9 cellular contexts compared by ENCODE assay signal in the genomic region with DNA sequence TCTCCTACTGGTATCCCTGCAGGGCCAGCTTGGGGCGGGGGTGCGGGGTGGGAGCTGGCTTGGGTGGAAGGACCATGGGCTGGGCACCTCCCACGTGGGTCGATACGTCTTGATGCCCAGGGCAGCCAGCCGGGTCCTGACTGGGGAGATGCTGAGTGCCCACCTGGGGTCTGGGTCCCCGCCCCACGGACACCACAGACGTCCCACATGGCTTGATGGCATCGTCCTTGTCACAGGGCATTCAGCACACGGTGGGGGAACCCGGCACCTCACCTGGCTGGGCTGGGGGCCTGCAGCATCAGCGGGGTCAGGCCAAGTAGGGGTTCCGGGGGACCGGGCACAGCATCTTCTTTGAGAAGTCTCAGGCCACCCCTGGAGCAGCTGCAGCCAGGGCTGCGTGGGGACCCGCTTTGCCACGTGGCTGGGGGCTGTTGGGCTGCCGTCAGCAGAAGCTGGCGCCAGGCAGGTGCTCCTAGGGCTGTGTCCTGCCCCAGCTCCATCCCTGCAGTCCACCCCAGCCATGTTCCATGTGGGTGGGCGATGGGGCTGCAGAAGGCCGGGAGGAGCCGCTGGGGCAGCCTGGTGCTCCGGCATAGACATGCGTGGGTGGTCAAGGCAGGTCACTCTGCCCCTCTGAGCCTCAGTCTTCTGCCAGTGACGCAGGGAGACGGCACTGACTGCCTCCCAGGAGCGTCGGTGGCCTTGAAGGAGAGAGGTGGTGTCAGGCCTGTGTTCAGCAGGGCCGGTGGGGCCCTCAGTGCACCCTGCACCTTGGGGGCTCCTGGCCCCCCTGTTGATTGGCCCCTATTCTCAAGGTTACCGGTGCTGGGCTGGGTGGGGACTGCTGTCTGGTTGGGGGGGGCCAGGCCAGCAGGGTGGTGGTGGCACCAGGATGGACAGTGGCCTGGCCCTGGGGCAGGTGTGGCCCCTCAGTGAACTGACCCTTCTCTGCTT. TPM values are rescaled to one million over a fixed set of nuclear protein-coding genes. Genes with fewer than 3 reads are reported as not detected.
DNase-seq lines count a peak whose midpoint lies in the region; ATAC-seq, FAIRE-seq and TF ChIP-seq lines count a peak whose summit lies in the region.
"Had no signal": no experiment of that assay in that cellular context is flagged by ENCODE, and none has a peak within 500 bp of the region (broad histone marks: within the 10 kb centered on the region; RNA-seq: fewer than 3 reads in every experiment).

No MANE protein-coding gene starts in this region.

- FAIRE-seq in GM19239 (lab: Jason Lieb, UNC), result no peak

- no peaks in the 10 kb centered on the region for H3K9me3 Mint-ChIP-seq in activated CD4-positive, alpha-beta memory T cell treated with anti-CD3 and anti-CD28 coated beads, Interleukin-2, amount 10 ng/mL, durations not matched to agents 7 days and 5 days
- no peaks in the 10 kb centered on the region for H3K9me3 Mint-ChIP-seq in activated CD4-positive, alpha-beta memory T cell treated with anti-CD3 and anti-CD28 coated beads for 36 hours
- H3K9me3 Mint-ChIP-seq in stimulated activated naive CD8-positive, alpha-beta T cell treated with anti-CD3 and anti-CD28 coated beads, Interleukin-15, amount 100 ng/mL, for 72 hours, result no peaks in the 10 kb centered on the region

- H3K27ac ChIP-seq in Panc1 (ENCODE audit: low read length), result no peak overlapping the region

- no peak overlapping the region for H3K4me3 Mint-ChIP-seq in activated CD4-positive, alpha-beta memory T cell treated with anti-CD3 and anti-CD28 coated beads, Interleukin-2, amount 10 ng/mL, durations not matched to agents 7 days and 5 days
- no peak overlapping the region for H3K4me3 Mint-ChIP-seq in activated CD4-positive, alpha-beta memory T cell treated with anti-CD3 and anti-CD28 coated beads for 36 hours
- no peak overlapping the region for H3K4me3 Mint-ChIP-seq in stimulated activated naive CD8-positive, alpha-beta T cell treated with anti-CD3 and anti-CD28 coated beads, Interleukin-15, amount 100 ng/mL, for 72 hours

- H3K4me1 ChIP-seq in Panc1 (ENCODE audit: control insufficient read depth, insufficient read depth, low read length), result no peaks in the 10 kb centered on the region

- no peak for TF ChIP-seq CTCF in Panc1 (IDR thresholded peaks at IDR 0.05)

- H3K4me3 ChIP-seq in Panc1 (ENCODE audit: low read depth in 2 of 2, low read length in 2 of 2), result no peak overlapping the region

- H3K27me3 Mint-ChIP-seq in activated CD4-positive, alpha-beta memory T cell treated with anti-CD3 and anti-CD28 coated beads, Interleukin-2, amount 10 ng/mL, durations not matched to agents 7 days and 5 days, result no peaks in the 10 kb centered on the region
- no peaks in the 10 kb centered on the region for H3K27me3 Mint-ChIP-seq in activated CD4-positive, alpha-beta memory T cell treated with anti-CD3 and anti-CD28 coated beads for 36 hours
- no peaks in the 10 kb centered on the region for H3K27me3 Mint-ChIP-seq in stimulated activated naive CD8-positive, alpha-beta T cell treated with anti-CD3 and anti-CD28 coated beads, Interleukin-15, amount 100 ng/mL, for 72 hours

- intact Hi-C loops in activated CD4-positive, alpha-beta memory T cell treated with anti-CD3 and anti-CD28 coated beads for 36 hours (cut with micrococcal nuclease), result loop anchor here (1.0 to 5.0 kb wide), 2 partner anchors 60 to 442 kb away; no protein-coding TSS in a partner anchor
- intact Hi-C loops in Panc1 (cut with micrococcal nuclease; ENCODE audit: unreplicated experiment) (loop anchor here (1.0 kb wide), 1 partner anchor 60 kb away; no protein-coding TSS in a partner anchor), left colon (cut with DNase I, micrococcal nuclease) (loop anchor here in 1 of 2 donors (5.0 kb wide), 1 partner anchor 62 kb away; no protein-coding TSS in a partner anchor)

- no TSS peak for BruUV-seq in Panc1 (replicated peaks; lab: Mats Ljungman, UMichigan)

- peaks cover 29% of the 10 kb centered on the region for H3K36me3 Mint-ChIP-seq in activated CD4-positive, alpha-beta memory T cell treated with anti-CD3 and anti-CD28 coated beads, Interleukin-2, amount 10 ng/mL, durations not matched to agents 7 days and 5 days (ENCODE audit: low read depth)
- peaks cover 16% of the 10 kb centered on the region for H3K36me3 Mint-ChIP-seq in activated CD4-positive, alpha-beta memory T cell treated with anti-CD3 and anti-CD28 coated beads for 36 hours

- POLR2A ChIA-PET in activated CD4-positive, alpha-beta memory T cell treated with anti-CD3 and anti-CD28 coated beads, Interleukin-2, amount 10 ng/mL, durations not matched to agents 7 days and 5 days (lab: Charles Lee), result interaction anchor here (1.2 to 1.6 kb wide), 2 partner anchors 18 to 22 kb away, joined by 4 read pairs; no protein-coding TSS in a partner anchor
- POLR2A ChIA-PET in activated CD4-positive, alpha-beta memory T cell treated with anti-CD3 and anti-CD28 coated beads for 36 hours (lab: Charles Lee), result no interaction called here
- POLR2A ChIA-PET in Panc1 (lab: Charles Lee), result no interaction called here

- in situ Hi-C loops in Panc1 (cut with HindIII; ENCODE audit: low pct_unique_long_range_greater_than_20kb, low sequenced_read_pairs), result no loop called here

- H3K4me1 Mint-ChIP-seq in activated CD4-positive, alpha-beta memory T cell treated with anti-CD3 and anti-CD28 coated beads, Interleukin-2, amount 10 ng/mL, durations not matched to agents 7 days and 5 days, result peaks cover 9% of the 10 kb centered on the region
- peaks cover 14% of the 10 kb centered on the region for H3K4me1 Mint-ChIP-seq in activated CD4-positive, alpha-beta memory T cell treated with anti-CD3 and anti-CD28 coated beads for 36 hours (ENCODE audit: low read depth)
- peaks cover 28% of the 10 kb centered on the region for H3K4me1 Mint-ChIP-seq in stimulated activated naive CD8-positive, alpha-beta T cell treated with anti-CD3 and anti-CD28 coated beads, Interleukin-15, amount 100 ng/mL, for 72 hours

- DNase-seq in activated CD4-positive, alpha-beta memory T cell treated with anti-CD3 and anti-CD28 coated beads, Interleukin-2, amount 10 ng/mL, durations not matched to agents 7 days and 5 days, result no peak
- DNase-seq in activated CD4-positive, alpha-beta memory T cell treated with anti-CD3 and anti-CD28 coated beads for 36 hours, result no peak
- DNase-seq in Panc1 (ENCODE audit: low read depth, low spot score) (no peak), left colon (no peak), GM19239 (ENCODE audit: insufficient read length, low spot score) (no peak), NCI-H1930 (lab: John Stamatoyannopoulos, UW) (no peak), islet precursor cell (no peak)
- peak in 1 of 2 donors; percentile 10 for DNase-seq in stimulated activated naive CD8-positive, alpha-beta T cell treated with anti-CD3 and anti-CD28 coated beads, Interleukin-15, amount 100 ng/mL, for 72 hours
- DNase-seq: NCI-H2081 treated with DMSO at 0.1 percent for 48 hours had no signal

- CTCF ChIA-PET in activated CD4-positive, alpha-beta memory T cell treated with anti-CD3 and anti-CD28 coated beads, Interleukin-2, amount 10 ng/mL, durations not matched to agents 7 days and 5 days (lab: Charles Lee), result interaction anchor here (0.6 to 2.1 kb wide), 6 partner anchors 22 to 412 kb away, joined by 3 to 15 read pairs (median 3); no protein-coding TSS in a partner anchor
- CTCF ChIA-PET in activated CD4-positive, alpha-beta memory T cell treated with anti-CD3 and anti-CD28 coated beads for 36 hours (lab: Charles Lee), result interaction anchor here (1.2 to 4.6 kb wide), 3 partner anchors 28 to 278 kb away, joined by 3 to 40 read pairs (median 8); no protein-coding TSS in a partner anchor
- CTCF ChIA-PET in Panc1 (lab: Charles Lee), result interaction anchor here (0.6 to 0.7 kb wide), 2 partner anchors 275 to 280 kb away, joined by 5 to 7 read pairs; no protein-coding TSS in a partner anchor

- no peaks in the 10 kb centered on the region for H3K36me3 ChIP-seq in Panc1 (ENCODE audit: control insufficient read depth, insufficient read depth, low read length)

- ATAC-seq in Panc1 (peak; percentile 36), left colon (peak; percentile 18)
- peak; percentile 21 for ATAC-seq in stimulated activated naive CD8-positive, alpha-beta T cell treated with anti-CD3 and anti-CD28 coated beads, Interleukin-15, amount 100 ng/mL, for 72 hours

- H3K9me3 ChIP-seq in Panc1 (ENCODE audit: control insufficient read depth, insufficient read depth, low read depth, low read length), result no peaks in the 10 kb centered on the region

- H3K27me3 ChIP-seq in Panc1 (ENCODE audit: control insufficient read depth, insufficient read depth, low read length), result no peaks in the 10 kb centered on the region

- H3K27ac Mint-ChIP-seq in activated CD4-positive, alpha-beta memory T cell treated with anti-CD3 and anti-CD28 coated beads, Interleukin-2, amount 10 ng/mL, durations not matched to agents 7 days and 5 days, result peak overlapping the region; percentile 1
- no peak overlapping the region for H3K27ac Mint-ChIP-seq in activated CD4-positive, alpha-beta memory T cell treated with anti-CD3 and anti-CD28 coated beads for 36 hours
- H3K27ac Mint-ChIP-seq in stimulated activated naive CD8-positive, alpha-beta T cell treated with anti-CD3 and anti-CD28 coated beads, Interleukin-15, amount 100 ng/mL, for 72 hours, result peak overlapping the region in 1 of 2 donors; percentile 9

RNA-seq across cellular contexts. Expression of gene SELENOO, which starts 8.4 kb away (rescaled TPM):
- total RNA-seq in activated CD4-positive, alpha-beta memory T cell treated with anti-CD3 and anti-CD28 coated beads, Interleukin-2, amount 10 ng/mL, durations not matched to agents 7 days and 5 days, result 10 to 100 TPM; 21.5 TPM
- total RNA-seq in activated CD4-positive, alpha-beta memory T cell treated with anti-CD3 and anti-CD28 coated beads for 36 hours, result 10 to 100 TPM; 18.8 to 19.7 TPM
- total RNA-seq in Panc1 (2021; ENCODE audit: unreplicated experiment) (34.3 TPM), left colon (10 to 100 TPM; 21.9 to 29.6 TPM)
- polyA plus RNA-seq in Panc1 (2012; ENCODE audit: insufficient read length), result 60.2 TPM

RNA-seq across cellular contexts. Expression of gene TRABD, which starts 23.5 kb away (rescaled TPM):
- total RNA-seq in activated CD4-positive, alpha-beta memory T cell treated with anti-CD3 and anti-CD28 coated beads, Interleukin-2, amount 10 ng/mL, durations not matched to agents 7 days and 5 days, result 100 to 1,000 TPM; 136 to 138 TPM
- total RNA-seq in activated CD4-positive, alpha-beta memory T cell treated with anti-CD3 and anti-CD28 coated beads for 36 hours, result 10 to 100 TPM; 88.6 to 89.2 TPM
- total RNA-seq in Panc1 (2021; ENCODE audit: unreplicated experiment) (55.7 TPM), left colon (10 to 100 TPM; 46.4 to 63.5 TPM)
- polyA plus RNA-seq in Panc1 (2012; ENCODE audit: insufficient read length), result 83.8 TPM

RNA-seq across cellular contexts. Expression of gene TUBGCP6, which starts 35.6 kb away (rescaled TPM):
- 10 to 100 TPM; 50.6 to 53.9 TPM for total RNA-seq in activated CD4-positive, alpha-beta memory T cell treated with anti-CD3 and anti-CD28 coated beads, Interleukin-2, amount 10 ng/mL, durations not matched to agents 7 days and 5 days
- 10 to 100 TPM; 41.4 to 43.8 TPM for total RNA-seq in activated CD4-positive, alpha-beta memory T cell treated with anti-CD3 and anti-CD28 coated beads for 36 hours
- 31.3 TPM for total RNA-seq in Panc1 (2021; ENCODE audit: unreplicated experiment)
- 31.3 TPM for polyA plus RNA-seq in Panc1 (2012; ENCODE audit: insufficient read length)
- 10 to 100 TPM; 26.3 to 31.6 TPM for total RNA-seq in left colon

RNA-seq across cellular contexts. Expression of gene PANX2, which starts 38.7 kb away (rescaled TPM):
- under 1 TPM; 0.83 to 0.88 TPM for total RNA-seq in activated CD4-positive, alpha-beta memory T cell treated with anti-CD3 and anti-CD28 coated beads, Interleukin-2, amount 10 ng/mL, durations not matched to agents 7 days and 5 days
- total RNA-seq in activated CD4-positive, alpha-beta memory T cell treated with anti-CD3 and anti-CD28 coated beads for 36 hours, result 1 to 10 TPM; 3.3 to 3.5 TPM
- 0.77 TPM for total RNA-seq in Panc1 (2021; ENCODE audit: unreplicated experiment)
- 1.1 TPM for polyA plus RNA-seq in Panc1 (2012; ENCODE audit: insufficient read length)
- total RNA-seq in left colon, result under 1 TPM; 0.09 to 0.14 TPM

RNA-seq across cellular contexts. Expression of gene HDAC10, which starts 41.8 kb away (rescaled TPM):
- total RNA-seq in activated CD4-positive, alpha-beta memory T cell treated with anti-CD3 and anti-CD28 coated beads, Interleukin-2, amount 10 ng/mL, durations not matched to agents 7 days and 5 days, result 10 to 100 TPM; 83.7 to 90.0 TPM
- total RNA-seq in activated CD4-positive, alpha-beta memory T cell treated with anti-CD3 and anti-CD28 coated beads for 36 hours, result 10 to 100 TPM; 46.1 to 47.6 TPM
- total RNA-seq in Panc1 (2021; ENCODE audit: unreplicated experiment), result 71.3 TPM
- polyA plus RNA-seq in Panc1 (2012; ENCODE audit: insufficient read length), result 74.6 TPM
- total RNA-seq in left colon, result 10 to 100 TPM; 48.3 to 49.2 TPM
